33 cellular contexts compared by ENCODE assay signal in the genomic region with DNA sequence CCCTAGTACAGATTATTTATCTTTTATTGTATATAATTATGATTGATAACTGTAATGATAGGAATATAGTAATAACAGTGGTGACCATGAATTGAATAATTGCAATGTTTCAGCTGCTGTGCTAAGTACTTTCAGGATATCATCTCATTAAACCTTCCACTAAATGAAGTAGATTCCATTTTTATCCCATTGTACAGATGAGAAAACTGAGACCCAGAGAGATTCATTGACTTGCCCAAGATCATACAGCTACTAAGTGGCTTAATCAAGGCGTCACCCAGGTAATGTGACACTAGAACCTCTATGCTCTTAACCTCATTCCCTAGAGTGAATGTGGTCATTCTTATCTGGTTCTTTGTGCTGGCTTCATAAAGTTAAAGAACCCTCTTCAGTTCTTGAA.
DNase-seq lines count a peak whose midpoint lies in the region; ATAC-seq, FAIRE-seq and TF ChIP-seq lines count a peak whose summit lies in the region.
"Had no signal": no experiment of that assay in that cellular context is flagged by ENCODE, and none has a peak within 500 bp of the region (broad histone marks: within the 10 kb centered on the region; RNA-seq: fewer than 3 reads in every experiment).

No MANE protein-coding gene starts in this region.

- 80% methylated on average over 1 of the region's 1 CpG for WGBS in HepG2 (ENCODE audit: low lambda C conversion rate)
- 100% methylated on average over 1 of the region's 1 CpG for WGBS in right lobe of liver (ENCODE audit: insufficient coverage, low coverage, low lambda C conversion rate, missing lambda C conversion rate)
- WGBS in K562 (ENCODE audit: insufficient coverage, low coverage, missing lambda C conversion rate), result 0% methylated on average over 1 of the region's 1 CpG
- 89 to 100% (median 98%) methylated on average over 1 of the region's 1 CpG for WGBS in psoas muscle, 3 donors
- 100% methylated on average over 1 of the region's 1 CpG for WGBS in esophagus muscularis mucosa

- POLR2A ChIA-PET in HepG2 (lab: Yijun Ruan, JAX) (no interaction called here), K562 (lab: Yijun Ruan, JAX) (no interaction called here)

- TF ChIP-seq CTCF in HepG2 (CRISPR knock-in tag; IDR thresholded peaks at IDR 0.05), result no peak
- no peak for TF ChIP-seq CTCF in right lobe of liver (IDR thresholded peaks at IDR 0.05)
- no peak for TF ChIP-seq CTCF in K562 (IDR thresholded peaks at IDR 0.05 in 2 of 3, conservative IDR thresholded peaks at IDR 0.05 in 1 of 3; ENCODE audit: insufficient read depth in 2 of 3, low read depth in 1 of 3, low read length in 3 of 3)
- no peak for TF ChIP-seq CTCF in psoas muscle (IDR thresholded peaks at IDR 0.05)
- TF ChIP-seq CTCF in esophagus muscularis mucosa (IDR thresholded peaks at IDR 0.05), result no peak

- TF ChIP-seq POLR2A in HepG2 (IDR thresholded peaks at IDR 0.05; ENCODE audit: insufficient read depth in 1 of 2, low read depth in 2 of 2, low read length in 2 of 2), result no peak
- no peak for TF ChIP-seq POLR2A in right lobe of liver (IDR thresholded peaks at IDR 0.05)
- no peak for TF ChIP-seq POLR2A in K562 (conservative IDR thresholded peaks at IDR 0.05)
- no peak for TF ChIP-seq POLR2A in esophagus muscularis mucosa (IDR thresholded peaks at IDR 0.05; ENCODE audit: low read depth)

- H3K9me3 ChIP-seq in HepG2 (ENCODE audit: low read length), result no peaks in the 10 kb centered on the region
- no peaks in the 10 kb centered on the region for H3K9me3 ChIP-seq in right lobe of liver
- H3K9me3 ChIP-seq in K562 (replicated peaks; ENCODE audit: control insufficient read depth, insufficient read depth, low read depth, low read length), result no peaks in the 10 kb centered on the region
- H3K9me3 ChIP-seq in psoas muscle, result no peaks in the 10 kb centered on the region
- H3K9me3 ChIP-seq in esophagus muscularis mucosa, result no peaks in the 10 kb centered on the region
- H3K9me3 ChIP-seq: BE2C, Caco-2 had no signal

- H3K79me2 ChIP-seq in HepG2 (ENCODE audit: insufficient read depth, low read length), result no peaks in the 10 kb centered on the region
- no peaks in the 10 kb centered on the region for H3K79me2 ChIP-seq in K562 (ENCODE audit: control insufficient read depth, insufficient read depth, low read length)

- in situ Hi-C loops in HepG2 (cut with HindIII; ENCODE audit: extremely low pct_ligation_motif_present, low pct_unique_long_range_greater_than_20kb), result loop anchor here (25.0 kb wide), 1 partner anchor 633 kb away; no protein-coding TSS in a partner anchor
- in situ Hi-C loops in K562 (cut with MboI), result no loop called here

- CTCF ChIA-PET in HepG2 (lab: Yijun Ruan, JAX; ENCODE audit: low intra/inter-chr PET ratio, low total read pairs) (no interaction called here), K562 (lab: Yijun Ruan, JAX; ENCODE audit: low intra/inter-chr PET ratio) (no interaction called here)

- no peak for TF ChIP-seq EP300 in HepG2 (IDR thresholded peaks at IDR 0.05; ENCODE audit: low read depth in 2 of 2, low read length in 2 of 2)
- TF ChIP-seq EP300 in HepG2 (CRISPR knock-in tag; IDR thresholded peaks at IDR 0.05; ENCODE audit: borderline replicate concordance), result no peak
- no peak for TF ChIP-seq EP300 in K562 (IDR thresholded peaks at IDR 0.05; ENCODE audit: low read length)
- no peak for TF ChIP-seq EP300 in esophagus muscularis mucosa (IDR thresholded peaks at IDR 0.05)

- H3K9ac ChIP-seq in HepG2 (ENCODE audit: insufficient read depth, low read depth, low read length) (no peak overlapping the region), K562 (ENCODE audit: insufficient read depth in 1 of 2, low read depth in 2 of 2, low read length in 2 of 2) (no peak overlapping the region)
- H3K9ac ChIP-seq: BLaER1; BLaER1 treated with 17β-estradiol and CSF1 and Interleukin-3, amounts not matched to agents 10 nM and 100 nM had no signal

- H3K27ac ChIP-seq in HepG2 (ENCODE audit: extremely low read length, insufficient read depth, low read length) (no peak overlapping the region), right lobe of liver (no peak overlapping the region), K562 (ENCODE audit: extremely low read depth, low read depth, low read length) (no peak overlapping the region), psoas muscle (peak overlapping the region; percentile 19), esophagus muscularis mucosa (replicated peaks in 1 of 4) (no peak overlapping the region)
- H3K27ac ChIP-seq: 22Rv1; A549; BLaER1; BLaER1 treated with 17β-estradiol and CSF1 and Interleukin-3, amounts not matched to agents 10 nM and 100 nM; C4-2B had no signal

- no peak for FAIRE-seq in HepG2 (lab: Jason Lieb, UNC)
- FAIRE-seq in K562 (lab: Jason Lieb, UNC), result no peak
- FAIRE-seq: A204.1, A549, D721Med had no signal

- H3K27me3 ChIP-seq in HepG2 (ENCODE audit: control insufficient read depth in 1 of 2, insufficient read depth in 2 of 2, low read length in 2 of 2) (no peaks in the 10 kb centered on the region), right lobe of liver (no peaks in the 10 kb centered on the region), K562 (ENCODE audit: control insufficient read depth in 2 of 2, insufficient read depth in 2 of 2, low read length in 2 of 2) (peaks cover 0 to 6% of the 10 kb centered on the region in 2 experiments; a peak in 1 of 5 replicates), psoas muscle (ENCODE audit: insufficient read depth in 3 of 3, low read length in 2 of 3) (no peaks in the 10 kb centered on the region), esophagus muscularis mucosa (no peaks in the 10 kb centered on the region)
- H3K27me3 ChIP-seq: BE2C; BLaER1; BLaER1 treated with 17β-estradiol and CSF1 and Interleukin-3, amounts not matched to agents 10 nM and 100 nM had no signal

- H3K4me2 ChIP-seq in HepG2 (ENCODE audit: low read depth, low read length), result no peak overlapping the region
- H3K4me2 ChIP-seq in K562 (ENCODE audit: insufficient read depth, low read length), result no peak overlapping the region
- H3K4me2 ChIP-seq: A549 had no signal

- BruUV-seq in HepG2 (replicated peaks; lab: Mats Ljungman, UMichigan) (no TSS peak), K562 (replicated peaks; lab: Mats Ljungman, UMichigan) (no TSS peak)

- H3K9me1 ChIP-seq in K562 (ENCODE audit: control insufficient read depth, insufficient read depth, low read length), result no peaks in the 10 kb centered on the region

- H3K36me3 ChIP-seq in HepG2 (replicated peaks in 1 of 2; ENCODE audit: control insufficient read depth in 1 of 2, insufficient read depth in 2 of 2, low read length in 2 of 2) (no peaks in the 10 kb centered on the region), right lobe of liver (no peaks in the 10 kb centered on the region), K562 (ENCODE audit: control insufficient read depth, insufficient read depth, low read length) (no peaks in the 10 kb centered on the region), psoas muscle (ENCODE audit: insufficient read depth in 1 of 2, low read depth in 1 of 2) (peaks cover 0 to 9% of the 10 kb centered on the region in 2 donors), esophagus muscularis mucosa (no peaks in the 10 kb centered on the region)
- H3K36me3 ChIP-seq: BE2C, BLaER1 had no signal

- intact Hi-C loops in HepG2 (cut with micrococcal nuclease; ENCODE audit: unreplicated experiment), result loop anchor here (10.0 kb wide), 1 partner anchor 770 kb away; no protein-coding TSS in a partner anchor
- intact Hi-C loops in right lobe of liver (cut with DNase I), result loop anchor here in 1 of 2 donors (10.0 kb wide), 1 partner anchor 770 kb away; no protein-coding TSS in a partner anchor
- intact Hi-C loops in K562 (cut with micrococcal nuclease), result no loop called here
- intact Hi-C loops in psoas muscle (cut with DNase I), result loop anchor here (5.0 to 10.0 kb wide), 3 partner anchors 410 to 760 kb away; a partner anchor contains a TSS
- intact Hi-C loops in esophagus muscularis mucosa (cut with DNase I), result loop anchor here (5.0 kb wide), 2 partner anchors 638 to 768 kb away; no protein-coding TSS in a partner anchor

- no peaks in the 10 kb centered on the region for H3K4me1 ChIP-seq in HepG2 (ENCODE audit: insufficient read depth, low read length)
- no peaks in the 10 kb centered on the region for H3K4me1 ChIP-seq in right lobe of liver
- H3K4me1 ChIP-seq in K562 (replicated peaks in 1 of 2; ENCODE audit: control insufficient read depth in 2 of 2, insufficient read depth in 2 of 2, low read length in 2 of 2), result no peaks in the 10 kb centered on the region
- H3K4me1 ChIP-seq in psoas muscle, result peaks cover 12% of the 10 kb centered on the region
- H3K4me1 ChIP-seq in esophagus muscularis mucosa, result peaks cover 0 to 8% (median 4%) of the 10 kb centered on the region in 4 donors
- H3K4me1 ChIP-seq: BE2C had no signal

- H2AFZ ChIP-seq in HepG2 (ENCODE audit: low read length) (no peak overlapping the region), K562 (ENCODE audit: low read depth, low read length) (no peak overlapping the region)

- no peak overlapping the region for H3K4me3 ChIP-seq in HepG2 (replicated peaks in 1 of 3; ENCODE audit: insufficient read depth in 1 of 3, low read depth in 2 of 3, low read length in 3 of 3)
- no peak overlapping the region for H3K4me3 ChIP-seq in right lobe of liver
- no peak overlapping the region for H3K4me3 ChIP-seq in K562
- H3K4me3 ChIP-seq in psoas muscle, result no peak overlapping the region
- no peak overlapping the region for H3K4me3 ChIP-seq in esophagus muscularis mucosa
- H3K4me3 ChIP-seq: A549; BLaER1; BLaER1 treated with 17β-estradiol and CSF1 and Interleukin-3, amounts not matched to agents 10 nM and 100 nM had no signal

- DNase-seq in HepG2 (ENCODE audit: low spot score) (no peak), right lobe of liver (no peak), K562 (ENCODE audit: extremely low read depth in 1 of 4, low spot score in 3 of 4) (no peak), psoas muscle (no peak), esophagus muscularis mucosa (ENCODE audit: extremely low spot score) (no peak)
- DNase-seq: 8988T; ACHN; AML-193; BE2C; C1 segment of cervical spinal cord; Caco-2; Calu3; CD4-positive, alpha-beta memory T cell; CD4-positive, alpha-beta T cell; CD4-positive, CD25-positive, alpha-beta regulatory T cell; CD8-positive, alpha-beta memory T cell; CD8-positive, alpha-beta T cell; COR-L47; DMS 273 treated with DMSO at 0.1 percent for 48 hours; DMS153; DMS53; DMS79; DMS79 treated with DMSO at 0.1 percent for 48 hours; DND-41; EL had no signal

- TF ChIP-seq RAD21 in HepG2 (CRISPR knock-in tag; IDR thresholded peaks at IDR 0.05) (no peak), K562 (CRISPR knock-in tag; conservative IDR thresholded peaks at IDR 0.05 in 1 of 2, IDR thresholded peaks at IDR 0.05 in 1 of 2) (no peak)

- H4K20me1 ChIP-seq in HepG2 (ENCODE audit: insufficient read depth, low read length) (no peaks in the 10 kb centered on the region), K562 (replicated peaks; ENCODE audit: control insufficient read depth, insufficient read depth, low read length) (no peaks in the 10 kb centered on the region)
- H4K20me1 ChIP-seq: BLaER1; BLaER1 treated with 17β-estradiol and CSF1 and Interleukin-3, amounts not matched to agents 10 nM and 100 nM had no signal

- ATAC-seq in HepG2 (no peak), right lobe of liver (no peak), K562 (no peak), psoas muscle (no peak), GM21367 (IDR thresholded peaks at IDR 0.05; ENCODE audit: unreplicated experiment) (no peak)
- ATAC-seq: A549; CD8-positive, alpha-beta T cell had no signal

TF ChIP-seq in HepG2, 621 proteins besides CTCF, POLR2A, EP300 and RAD21 (continues in another document):
- no peak for TF ChIP-seq SIN3A (IDR thresholded peaks at IDR 0.05; ENCODE audit: borderline replicate concordance, low read depth, low read length)
